Comparison of ENCODE assay signal across 16 cellular contexts in genomic region chr3:98776114-98776513, GRCh38. TPM values are rescaled to one million over a fixed set of nuclear protein-coding genes. Genes with fewer than 3 reads are reported as not detected.
DNase-seq lines count a peak whose midpoint lies in the region; ATAC-seq and TF ChIP-seq lines count a peak whose summit lies in the region.
"Had no signal": no experiment of that assay in that cellular context is flagged by ENCODE, and none has a peak within 500 bp of the region (broad histone marks: within the 10 kb centered on the region; RNA-seq: fewer than 3 reads in every experiment).

No MANE protein-coding gene starts in this region.

- BruUV-seq in OCI-LY7 (replicated peaks; lab: Mats Ljungman, UMichigan): no TSS peak

- H3K9me3 Mint-ChIP-seq in CD14-positive monocyte (no peaks in the 10 kb centered on the region), H9 (no peaks in the 10 kb centered on the region), type B pancreatic cell (no peaks in the 10 kb centered on the region)
- no peaks in the 10 kb centered on the region for H3K9me3 Mint-ChIP-seq in activated T-helper 17 cell treated with anti-CD3 and anti-CD28 coated beads, Interleukin-2, amount 50 U/mL, for 72 hours
- H3K9me3 Mint-ChIP-seq: CD8-positive, alpha-beta T cell; HFFc6 had no signal

- peaks cover 53% of the 10 kb centered on the region for H3K4me1 Mint-ChIP-seq in CD14-positive monocyte
- no peaks in the 10 kb centered on the region for H3K4me1 Mint-ChIP-seq in H9
- H3K4me1 Mint-ChIP-seq in activated T-helper 17 cell treated with anti-CD3 and anti-CD28 coated beads, Interleukin-2, amount 50 U/mL, for 72 hours: no peaks in the 10 kb centered on the region
- no peaks in the 10 kb centered on the region for H3K4me1 Mint-ChIP-seq in type B pancreatic cell (ENCODE audit: unreplicated experiment)

- no peaks in the 10 kb centered on the region for H3K27me3 Mint-ChIP-seq in CD14-positive monocyte (ENCODE audit: low read depth in 3 of 3)
- no peaks in the 10 kb centered on the region for H3K27me3 Mint-ChIP-seq in H9 (ENCODE audit: low read depth)
- peaks cover 38% of the 10 kb centered on the region for H3K27me3 Mint-ChIP-seq in activated T-helper 17 cell treated with anti-CD3 and anti-CD28 coated beads, Interleukin-2, amount 50 U/mL, for 72 hours
- H3K27me3 Mint-ChIP-seq in type B pancreatic cell: no peaks in the 10 kb centered on the region

- H4K20me1 ChIP-seq in H9 (ENCODE audit: control insufficient read depth, insufficient read depth, insufficient read length) (no peaks in the 10 kb centered on the region), OCI-LY7 (ENCODE audit: insufficient read depth, low read length) (no peaks in the 10 kb centered on the region)

- DNase-seq in CD14-positive monocyte (ENCODE audit: low spot score): no peak
- DNase-seq in H9: no peak
- DNase-seq in OCI-LY7 (ENCODE audit: low spot score): no peak
- peak; percentile 50 for DNase-seq in iris pigment epithelial cell (ENCODE audit: low read depth)
- DNase-seq in type B pancreatic cell (ENCODE audit: extremely low spot score, unreplicated experiment): no peak
- no peak for DNase-seq in breast epithelium (ENCODE audit: low spot score in 2 of 2)
- DNase-seq: CD8-positive, alpha-beta T cell; HFFc6; NCI-H1417 treated with DMSO at 0.1 percent for 48 hours; NCI-H187 treated with DMSO at 0.1 percent for 48 hours; NCI-H226; NCI-H524 had no signal

- no peak overlapping the region for H3K56ac ChIP-seq in H9 (ENCODE audit: insufficient read length, low read depth, low read length)

- CTCF ChIA-PET in OCI-LY7 (lab: Charles Lee; ENCODE audit: unreplicated experiment): no interaction called here

- no peaks in the 10 kb centered on the region for H3K23me2 ChIP-seq in H9 (ENCODE audit: insufficient read length, low read depth, low read length, poor library complexity, severe bottlenecking)

- intact Hi-C loops in CD14-positive monocyte (cut with micrococcal nuclease): loop anchor here in 1 of 2 donors (5.0 kb wide), 1 partner anchor 44 kb away; no protein-coding TSS in a partner anchor
- intact Hi-C loops in OCI-LY7 (cut with micrococcal nuclease; ENCODE audit: unreplicated experiment): no loop called here
- intact Hi-C loops in breast epithelium (cut with DNase I; ENCODE audit: low total_unique reads): no loop called here

- peak overlapping the region in 6 of 7 donors; percentile 62 to 96 (median 91) for H3K27ac Mint-ChIP-seq in CD14-positive monocyte
- H3K27ac Mint-ChIP-seq in H9: peak overlapping the region in 2 of 3 experiments; percentile 50 to 61; a peak in 1 of 7 replicates
- H3K27ac Mint-ChIP-seq in activated T-helper 17 cell treated with anti-CD3 and anti-CD28 coated beads, Interleukin-2, amount 50 U/mL, for 72 hours: no peak overlapping the region
- H3K27ac Mint-ChIP-seq in type B pancreatic cell: no peak overlapping the region
- H3K27ac Mint-ChIP-seq: CD8-positive, alpha-beta T cell; HFFc6 had no signal

- no CpG with 5 or more reads among the region's 1 CpG for WGBS in H9 (ENCODE audit: extremely low coverage, insufficient read length, low lambda C conversion rate)

- no peaks in the 10 kb centered on the region for H3K79me1 ChIP-seq in H9 (ENCODE audit: insufficient read depth, low read depth, low read length, poor library complexity, severe bottlenecking)

- H3K4me3 ChIP-seq in OCI-LY7 (ENCODE audit: low read depth, low read length, poor library complexity, severe bottlenecking) (no peak overlapping the region), breast epithelium (no peak overlapping the region)
- H3K4me3 ChIP-seq: A549 had no signal

- POLR2A ChIA-PET in OCI-LY7 (lab: Charles Lee): interaction anchor here (0.5 to 0.6 kb wide), 2 partner anchors 192 to 944 kb away, joined by 3 read pairs; no protein-coding TSS in a partner anchor

- H3K14ac ChIP-seq in H9 (ENCODE audit: insufficient read depth, low read length): no peak overlapping the region

- H4K91ac ChIP-seq in H9 (ENCODE audit: insufficient read length, low read depth, low read length): no peak overlapping the region

- H3K27me3 ChIP-seq in H9 (ENCODE audit: insufficient read depth, low read length) (no peaks in the 10 kb centered on the region), breast epithelium (no peaks in the 10 kb centered on the region)

- peaks cover 72 to 77% of the 10 kb centered on the region in 2 donors for H3K36me3 Mint-ChIP-seq in CD14-positive monocyte
- no peaks in the 10 kb centered on the region; a peak in 1 of 7 replicates for H3K36me3 Mint-ChIP-seq in H9 (ENCODE audit: insufficient read depth in 1 of 3, low read depth in 3 of 3)
- H3K36me3 Mint-ChIP-seq in activated T-helper 17 cell treated with anti-CD3 and anti-CD28 coated beads, Interleukin-2, amount 50 U/mL, for 72 hours (ENCODE audit: low read depth): no peaks in the 10 kb centered on the region
- H3K36me3 Mint-ChIP-seq in type B pancreatic cell: peaks cover 20% of the 10 kb centered on the region
- H3K36me3 Mint-ChIP-seq: CD8-positive, alpha-beta T cell had no signal

- H2BK120ac ChIP-seq in H9 (ENCODE audit: low read depth, low read length, poor library complexity, severe bottlenecking): no peak overlapping the region

- H3K9ac ChIP-seq in H9 (ENCODE audit: extremely low read depth, insufficient read length, low read length): no peak overlapping the region

- H3K9me3 ChIP-seq in H9 (ENCODE audit: control insufficient read depth, low read depth, low read length) (no peaks in the 10 kb centered on the region), OCI-LY7 (ENCODE audit: low read length) (no peaks in the 10 kb centered on the region), breast epithelium (no peaks in the 10 kb centered on the region)
- H3K9me3 ChIP-seq: A549 had no signal

- H3K18ac ChIP-seq in H9 (ENCODE audit: insufficient read length, low read depth, low read length): no peak overlapping the region

- TF ChIP-seq POLR2A in breast epithelium (IDR thresholded peaks at IDR 0.05): no peak

- no peak overlapping the region for H2BK12ac ChIP-seq in H9 (ENCODE audit: insufficient read length, low read depth, low read length)

- H2BK15ac ChIP-seq in H9 (ENCODE audit: low read depth, low read length): no peak overlapping the region

- no peak overlapping the region for H3K4ac ChIP-seq in H9 (ENCODE audit: low read depth, low read length)

- H3K4me3 Mint-ChIP-seq in CD14-positive monocyte (no peak overlapping the region), H9 (no peak overlapping the region), type B pancreatic cell (no peak overlapping the region)
- no peak overlapping the region for H3K4me3 Mint-ChIP-seq in activated T-helper 17 cell treated with anti-CD3 and anti-CD28 coated beads, Interleukin-2, amount 50 U/mL, for 72 hours
- H3K4me3 Mint-ChIP-seq: CD8-positive, alpha-beta T cell; HFFc6 had no signal

- H3K4me1 ChIP-seq in H9 (ENCODE audit: insufficient read depth, low read length) (no peaks in the 10 kb centered on the region; the same call in 1 of the 2 replicates), OCI-LY7 (ENCODE audit: insufficient read depth, low read length, poor library complexity, severe bottlenecking) (peaks cover 12% of the 10 kb centered on the region), breast epithelium (no peaks in the 10 kb centered on the region)
- H3K4me1 ChIP-seq: A549 had no signal

- no peaks in the 10 kb centered on the region for H3K9me2 ChIP-seq in OCI-LY7 (ENCODE audit: insufficient read depth, low read length)

- no peaks in the 10 kb centered on the region for H3K79me2 ChIP-seq in H9 (ENCODE audit: insufficient read depth, low read length)
- H3K79me2 ChIP-seq in OCI-LY7 (ENCODE audit: insufficient read depth, low read depth, low read length): no peaks in the 10 kb centered on the region

- H2AFZ ChIP-seq in H9 (ENCODE audit: low read length) (no peak overlapping the region), OCI-LY7 (ENCODE audit: low read length) (no peak overlapping the region)

- no peak overlapping the region for H2AK5ac ChIP-seq in H9 (ENCODE audit: insufficient read length, low read length)

- H3T11ph ChIP-seq in H9 (ENCODE audit: low read length): no peak overlapping the region

- no peak overlapping the region for H4K5ac ChIP-seq in H9 (ENCODE audit: insufficient read length, low read depth, low read length)

- H3K4me2 ChIP-seq in H9 (ENCODE audit: insufficient read depth, insufficient read length, low read length) (no peak overlapping the region), OCI-LY7 (ENCODE audit: low read length) (peak overlapping the region; percentile 43; the same call in 1 of the 2 replicates)
- H3K4me2 ChIP-seq: A549 had no signal

- H4K8ac ChIP-seq in H9 (replicated peaks; ENCODE audit: insufficient read length, low read depth, low read length): no peak overlapping the region

- ATAC-seq in HG02678 (IDR thresholded peaks at IDR 0.05; ENCODE audit: unreplicated experiment): no peak
- ATAC-seq in activated T-helper 17 cell treated with anti-CD3 and anti-CD28 coated beads, Interleukin-2, amount 50 U/mL, for 72 hours (replicated peaks): no peak
- ATAC-seq: A549; CD8-positive, alpha-beta T cell had no signal

- no peaks in the 10 kb centered on the region for H3K36me3 ChIP-seq in OCI-LY7 (ENCODE audit: insufficient read depth, low read length)
- no peaks in the 10 kb centered on the region for H3K36me3 ChIP-seq in breast epithelium

- TF ChIP-seq CTCF in CD14-positive monocyte (IDR thresholded peaks at IDR 0.05) (no peak), H9 (conservative IDR thresholded peaks at IDR 0.05) (no peak), OCI-LY7 (conservative IDR thresholded peaks at IDR 0.05; ENCODE audit: low read length) (no peak), type B pancreatic cell (conservative IDR thresholded peaks at IDR 0.05) (no peak), breast epithelium (IDR thresholded peaks at IDR 0.05) (no peak)

- no peak overlapping the region for H2BK20ac ChIP-seq in H9 (ENCODE audit: low read depth, low read length, poor library complexity, severe bottlenecking)

- no peak overlapping the region for H3K23ac ChIP-seq in H9 (ENCODE audit: insufficient read length, low read depth, low read length)

- H3K27ac ChIP-seq in H9 (ENCODE audit: insufficient read length, low read depth, low read length) (no peak overlapping the region), OCI-LY7 (ENCODE audit: low read depth, low read length, poor library complexity, severe bottlenecking) (peak overlapping the region; percentile 58), breast epithelium (no peak overlapping the region)
- H3K27ac ChIP-seq: A549 had no signal

- H2BK5ac ChIP-seq in H9 (ENCODE audit: insufficient read length, low read length): no peak overlapping the region

RNA-seq across cellular contexts. Expression of gene ST3GAL6, which starts 13.0 kb away (rescaled TPM):
- 10 to 100 TPM; 21.0 to 22.8 TPM for polyA plus RNA-seq in CD14-positive monocyte
- total RNA-seq in H9 (2021) (4.7 and 6.4 TPM in 2 replicates), OCI-LY7 (2022) (0.25 and 1.1 TPM in 2 replicates), type B pancreatic cell (ENCODE audit: low replicate concordance) (16.5 and 21.9 TPM in 2 replicates), breast epithelium (10 to 100 TPM; 16.1 to 52.6 (median 22.1) TPM)
- 3.0 and 4.0 TPM in 2 replicates for total RNA-seq in OCI-LY7 (2014; rRNA removed; shearing (Covaris generic))
- total RNA-seq in activated T-helper 17 cell treated with anti-CD3 and anti-CD28 coated beads, Interleukin-2, amount 50 U/mL, for 72 hours: not detected
- total RNA-seq: CD8-positive, alpha-beta T cell; HFFc6 had no signal
- polyA plus RNA-seq: BJ had no signal

Comparison
In these comparisons a context has a peak if more than half of its experiments do, and no peak if none do; other contexts are left out.
1. H3K27ac Mint-ChIP-seq: peak in CD14-positive monocyte (6 of 7) and H9 (2 of 3); none in activated T-helper 17 cell treated with anti-CD3 and anti-CD28 coated beads, Interleukin-2, amount 50 U/mL, for 72 hours (single experiment) and type B pancreatic cell (single experiment).